8 cellular contexts compared by ENCODE assay signal in the genomic region with DNA sequence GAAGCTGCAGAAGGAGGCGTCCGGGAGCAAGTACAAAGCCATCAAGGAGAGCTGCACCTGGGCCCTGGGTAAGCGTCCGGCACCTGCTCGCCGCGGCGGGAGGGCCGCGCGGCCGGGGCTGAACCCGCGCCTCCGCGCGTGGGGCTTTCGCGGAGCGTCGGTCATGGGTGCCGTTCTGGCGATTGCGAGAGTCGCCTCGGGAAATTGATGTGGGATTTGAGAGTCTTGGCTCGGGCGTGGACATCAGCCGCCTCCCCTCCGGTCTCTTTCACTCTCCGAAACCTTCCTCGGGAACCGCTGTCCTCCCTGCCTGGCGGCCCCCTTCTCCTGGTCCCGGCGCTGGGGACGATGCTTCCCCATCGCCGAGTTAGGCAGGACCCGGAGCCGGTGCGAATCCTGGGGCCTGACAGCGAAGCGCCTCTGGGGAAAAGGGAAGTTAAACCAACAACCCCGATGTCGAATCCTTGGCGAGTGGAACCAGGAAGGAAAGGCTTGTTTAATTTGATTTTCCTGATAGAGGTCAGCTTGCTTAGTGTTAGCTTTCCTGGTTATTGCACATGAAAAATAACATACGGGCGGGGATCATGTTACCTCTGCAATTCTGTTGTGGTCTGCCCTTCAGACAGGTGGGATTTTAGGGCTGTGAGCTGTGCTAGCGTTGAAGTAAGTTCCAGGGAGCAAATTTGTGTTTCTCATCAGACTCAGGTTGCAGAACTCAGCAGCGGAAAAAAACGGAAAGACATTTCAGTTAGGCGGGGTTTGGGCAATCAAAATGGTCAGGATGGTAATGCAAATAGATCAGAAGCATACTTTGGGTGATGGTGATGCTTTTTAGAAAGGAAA. TPM values are rescaled to one million over a fixed set of nuclear protein-coding genes. Genes with fewer than 3 reads are reported as not detected.
DNase-seq lines count a peak whose midpoint lies in the region; ATAC-seq, FAIRE-seq and TF ChIP-seq lines count a peak whose summit lies in the region.

No MANE protein-coding gene starts in this region.

- TF ChIP-seq RAD21 in HepG2 (CRISPR knock-in tag; IDR thresholded peaks at IDR 0.05): peak; percentile 2; the same call in 1 of the 2 replicates

- no peaks in the 10 kb centered on the region for H3K36me3 Mint-ChIP-seq in chondrocyte (ENCODE audit: low read depth)

- H3K4me3 Mint-ChIP-seq in chondrocyte (ENCODE audit: unreplicated experiment): peak overlapping the region; percentile 77

- TF ChIP-seq CTCF in chondrocyte (IDR thresholded peaks at IDR 0.05) (no peak), HepG2 (CRISPR knock-in tag; IDR thresholded peaks at IDR 0.05) (no peak), stomach (IDR thresholded peaks at IDR 0.05) (no peak)

- intact Hi-C loops in HepG2 (cut with micrococcal nuclease; ENCODE audit: unreplicated experiment) (loop anchor here (5.0 kb wide), 1 partner anchor 115 kb away; no protein-coding TSS in a partner anchor), stomach (cut with DNase I; ENCODE audit: low total_unique reads) (no loop called here)

- H3K4me1 ChIP-seq in HepG2 (ENCODE audit: insufficient read depth, low read length) (peaks cover 30% of the 10 kb centered on the region), stomach (peaks cover 9 to 29% (median 18%) of the 10 kb centered on the region in 4 donors)

- H3K27me3 ChIP-seq in HepG2 (ENCODE audit: control insufficient read depth in 1 of 2, insufficient read depth in 2 of 2, low read length in 2 of 2): peaks cover 3 to 49% of the 10 kb centered on the region in 2 experiments; a peak in 4 of 5 replicates
- H3K27me3 ChIP-seq in stomach: peaks cover 0 to 41% (median 20%) of the 10 kb centered on the region in 3 donors

- WGBS in HepG2 (ENCODE audit: low lambda C conversion rate): 4% methylated on average over 36 of the region's 53 CpGs
- 1 to 4% (median 2%) methylated on average over 32 to 53 of the region's 53 CpGs for WGBS in stomach, 5 donors

- no peaks in the 10 kb centered on the region for H3K9me3 ChIP-seq in HepG2 (ENCODE audit: low read length)
- no peaks in the 10 kb centered on the region for H3K9me3 ChIP-seq in stomach

- peak overlapping the region; percentile 42 to 89 (median 62) for H3K4me3 ChIP-seq in HepG2 (replicated peaks in 1 of 3; ENCODE audit: insufficient read depth in 1 of 3, low read depth in 2 of 3, low read length in 3 of 3)
- H3K4me3 ChIP-seq in stomach: peak overlapping the region; percentile 60 to 69 (median 64)

- DNase-seq in NOMO-1 treated with DMSO at 0.1 percent for 48 hours (lab: John Stamatoyannopoulos, UW; ENCODE audit: unreplicated experiment) (peak; percentile 4), NOMO-1 (lab: John Stamatoyannopoulos, UW; ENCODE audit: unreplicated experiment in 2 of 2) (no peak), NCI-H774 (lab: John Stamatoyannopoulos, UW) (peak; percentile 60), chondrocyte (ENCODE audit: low spot score) (no peak), HepG2 (ENCODE audit: low spot score) (no peak), stomach (peak; percentile 57)
- DNase-seq in stimulated activated CD4-positive, alpha-beta T cell treated with anti-CD3 and anti-CD28 coated beads, Interleukin-2, amount 100 ng/mL, for 24 hours: no peak

- H3K79me2 ChIP-seq in HepG2 (ENCODE audit: insufficient read depth, low read length): no peaks in the 10 kb centered on the region

- POLR2A ChIA-PET in HepG2 (lab: Yijun Ruan, JAX): no interaction called here

- H3K4me2 ChIP-seq in HepG2 (ENCODE audit: low read depth, low read length): peak overlapping the region; percentile 88

- no peak for TF ChIP-seq POLR2A in HepG2 (IDR thresholded peaks at IDR 0.05; ENCODE audit: insufficient read depth in 1 of 2, low read depth in 2 of 2, low read length in 2 of 2)
- no peak for TF ChIP-seq POLR2A in stomach (IDR thresholded peaks at IDR 0.05)

- H3K4me1 Mint-ChIP-seq in chondrocyte (ENCODE audit: low read depth): peaks cover 12% of the 10 kb centered on the region

- H2AFZ ChIP-seq in HepG2 (ENCODE audit: low read length): no peak overlapping the region

- CTCF ChIA-PET in HepG2 (lab: Yijun Ruan, JAX; ENCODE audit: low intra/inter-chr PET ratio, low total read pairs): interaction anchor here (1.5 kb wide), 1 partner anchor 116 kb away, joined by 5 read pairs; no protein-coding TSS in a partner anchor

- H3K27ac Mint-ChIP-seq in chondrocyte (ENCODE audit: unreplicated experiment): no peak overlapping the region

- H3K36me3 ChIP-seq in HepG2 (replicated peaks in 1 of 2; ENCODE audit: control insufficient read depth in 1 of 2, insufficient read depth in 2 of 2, low read length in 2 of 2) (no peaks in the 10 kb centered on the region), stomach (no peaks in the 10 kb centered on the region)

- H3K27me3 Mint-ChIP-seq in chondrocyte (ENCODE audit: low read depth): peaks cover 39% of the 10 kb centered on the region

- in situ Hi-C loops in HepG2 (cut with HindIII; ENCODE audit: extremely low pct_ligation_motif_present, low pct_unique_long_range_greater_than_20kb): no loop called here

- no TSS peak for BruUV-seq in HepG2 (replicated peaks; lab: Mats Ljungman, UMichigan)

- peak overlapping the region; percentile 59 for H3K9ac ChIP-seq in HepG2 (ENCODE audit: insufficient read depth, low read depth, low read length)

- no peak for TF ChIP-seq EP300 in HepG2 (IDR thresholded peaks at IDR 0.05; ENCODE audit: low read depth in 2 of 2, low read length in 2 of 2)
- no peak for TF ChIP-seq EP300 in HepG2 (CRISPR knock-in tag; IDR thresholded peaks at IDR 0.05; ENCODE audit: borderline replicate concordance)
- TF ChIP-seq EP300 in stomach (IDR thresholded peaks at IDR 0.05): no peak

- no peak for FAIRE-seq in HepG2 (lab: Jason Lieb, UNC)

- H4K20me1 ChIP-seq in HepG2 (ENCODE audit: insufficient read depth, low read length): no peaks in the 10 kb centered on the region

- H3K9me3 Mint-ChIP-seq in chondrocyte (ENCODE audit: low read depth): no peaks in the 10 kb centered on the region

- H3K27ac ChIP-seq in HepG2 (ENCODE audit: extremely low read length, insufficient read depth, low read length) (no peak overlapping the region), stomach (peak overlapping the region; percentile 90 to 97 (median 90))

- ATAC-seq in HG02885 (IDR thresholded peaks at IDR 0.05; ENCODE audit: poor library complexity, unreplicated experiment) (peak; percentile 45), HepG2 (peak; percentile 51)

RNA-seq across cellular contexts. Expression of gene ARFGEF3, which starts 0.6 kb away (rescaled TPM):
- 1.1 to 2.7 TPM (median 2.7 TPM) in 3 replicates for total RNA-seq in chondrocyte
- 0.60 and 0.97 TPM in 2 replicates for total RNA-seq in HepG2 (2016; rRNA removed; fragmentation: Illumina TruSeq; extraction: Trizol)
- total RNA-seq in HepG2 (2016; cell fraction: cytosol; rRNA removed; fragmentation: Illumina TruSeq; extraction: Trizol; ENCODE audit: low read depth): 0.09 and 0.10 TPM in 2 replicates
- total RNA-seq in HepG2 (2016; cell fraction: insoluble cytoplasmic fraction; rRNA removed; fragmentation: Illumina TruSeq; extraction: Trizol): 0.65 and 0.98 TPM in 2 replicates
- 0.31 and 0.34 TPM in 2 replicates for total RNA-seq in HepG2 (2016; cell fraction: membrane; rRNA removed; fragmentation: Illumina TruSeq; extraction: Trizol)
- total RNA-seq in HepG2 (2016; cell fraction: nucleus; rRNA removed; fragmentation: Illumina TruSeq; extraction: Trizol): 0.88 and 0.96 TPM in 2 replicates
- polyA plus RNA-seq in HepG2 (2011; rRNA removed): 2.6 and 2.9 TPM in 2 replicates
- polyA plus RNA-seq in HepG2 (2011; cell fraction: cytosol; rRNA removed): 1.4 and 2.1 TPM in 2 replicates
- 3.8 and 4.4 TPM in 2 replicates for polyA plus RNA-seq in HepG2 (2011; cell fraction: nucleus; rRNA removed)
- 5.5 and 6.4 TPM in 2 replicates for polyA plus RNA-seq in HepG2 (2012)
- 0.01 and 0.02 TPM in 2 replicates for polyA plus RNA-seq in HepG2 (2016; cell fraction: cytosol; fragmentation: Illumina TruSeq; extraction: Trizol; ENCODE audit: low read depth)
- polyA plus RNA-seq in HepG2 (2016; cell fraction: insoluble cytoplasmic fraction; fragmentation: Illumina TruSeq; extraction: Trizol; ENCODE audit: low read depth): 0.49 and 0.60 TPM in 2 replicates
- polyA plus RNA-seq in HepG2 (2016; cell fraction: membrane; fragmentation: Illumina TruSeq; extraction: Trizol; ENCODE audit: low read depth): 0.03 and 0.08 TPM in 2 replicates
- 0.84 and 0.97 TPM in 2 replicates for polyA plus RNA-seq in HepG2 (2016; cell fraction: nucleus; fragmentation: Illumina TruSeq; extraction: Trizol; ENCODE audit: insufficient read depth, low read depth)
- 2.5 and 9.3 TPM in 2 replicates for polyA minus RNA-seq in HepG2 (2011; rRNA and poly(A)+ RNA removed; ENCODE audit: low replicate concordance)
- 5.9 and 7.9 TPM in 2 replicates for polyA minus RNA-seq in HepG2 (2011; cell fraction: cytosol; rRNA and poly(A)+ RNA removed)
- 8.0 and 9.9 TPM in 2 replicates for polyA minus RNA-seq in HepG2 (2011; cell fraction: nucleus; rRNA and poly(A)+ RNA removed)
- total RNA-seq in stomach: 10 to 100 TPM; 13.0 to 44.6 (median 32.1) TPM
- polyA plus RNA-seq in stomach: 1 to 10 TPM; 3.2 to 5.2 (median 4.3) TPM

RNA-seq across cellular contexts. Expression of gene PERP, which starts 55.1 kb away (rescaled TPM):
- total RNA-seq in chondrocyte: 22.5 to 53.6 TPM (median 52.1 TPM) in 3 replicates
- total RNA-seq in HepG2 (2016; rRNA removed; fragmentation: Illumina TruSeq; extraction: Trizol): 16.6 and 26.0 TPM in 2 replicates
- 6.4 and 7.0 TPM in 2 replicates for total RNA-seq in HepG2 (2016; cell fraction: cytosol; rRNA removed; fragmentation: Illumina TruSeq; extraction: Trizol; ENCODE audit: low read depth)
- total RNA-seq in HepG2 (2016; cell fraction: insoluble cytoplasmic fraction; rRNA removed; fragmentation: Illumina TruSeq; extraction: Trizol): 16.2 and 26.8 TPM in 2 replicates
- 17.6 and 19.2 TPM in 2 replicates for total RNA-seq in HepG2 (2016; cell fraction: membrane; rRNA removed; fragmentation: Illumina TruSeq; extraction: Trizol)
- 22.4 and 25.2 TPM in 2 replicates for total RNA-seq in HepG2 (2016; cell fraction: nucleus; rRNA removed; fragmentation: Illumina TruSeq; extraction: Trizol)
- 53.0 and 53.9 TPM in 2 replicates for polyA plus RNA-seq in HepG2 (2011; rRNA removed)
- polyA plus RNA-seq in HepG2 (2011; cell fraction: cytosol; rRNA removed): 39.8 and 47.5 TPM in 2 replicates
- polyA plus RNA-seq in HepG2 (2011; cell fraction: nucleus; rRNA removed): 11.4 and 15.5 TPM in 2 replicates
- polyA plus RNA-seq in HepG2 (2012): 80.7 and 95.5 TPM in 2 replicates
- 9.1 and 9.7 TPM in 2 replicates for polyA plus RNA-seq in HepG2 (2016; cell fraction: cytosol; fragmentation: Illumina TruSeq; extraction: Trizol; ENCODE audit: low read depth)
- 21.6 and 23.8 TPM in 2 replicates for polyA plus RNA-seq in HepG2 (2016; cell fraction: insoluble cytoplasmic fraction; fragmentation: Illumina TruSeq; extraction: Trizol; ENCODE audit: low read depth)
- 18.6 and 19.9 TPM in 2 replicates for polyA plus RNA-seq in HepG2 (2016; cell fraction: membrane; fragmentation: Illumina TruSeq; extraction: Trizol; ENCODE audit: low read depth)
- 41.5 and 46.0 TPM in 2 replicates for polyA plus RNA-seq in HepG2 (2016; cell fraction: nucleus; fragmentation: Illumina TruSeq; extraction: Trizol; ENCODE audit: insufficient read depth, low read depth)
- 58.8 and 113 TPM in 2 replicates for polyA minus RNA-seq in HepG2 (2011; rRNA and poly(A)+ RNA removed; ENCODE audit: low replicate concordance)
- 32.1 and 38.6 TPM in 2 replicates for polyA minus RNA-seq in HepG2 (2011; cell fraction: cytosol; rRNA and poly(A)+ RNA removed)
- polyA minus RNA-seq in HepG2 (2011; cell fraction: nucleus; rRNA and poly(A)+ RNA removed): 9.5 and 12.4 TPM in 2 replicates
- 10 to 100 TPM in 3 of 5 donors, 1 to 10 TPM in 2; 3.8 to 53.1 (median 12.8) TPM for total RNA-seq in stomach
- polyA plus RNA-seq in stomach: 100 to 1,000 TPM in 1 of 3 donors, 10 to 100 TPM in 2; 24.0 to 159 (median 24.2) TPM

RNA-seq across cellular contexts. Expression of gene PBOV1, which starts 56.0 kb away (rescaled TPM):
- not detected in 3 replicates for total RNA-seq in chondrocyte
- total RNA-seq in HepG2 (2016; rRNA removed; fragmentation: Illumina TruSeq; extraction: Trizol): not detected in 2 replicates
- total RNA-seq in HepG2 (2016; cell fraction: cytosol; rRNA removed; fragmentation: Illumina TruSeq; extraction: Trizol; ENCODE audit: low read depth): not detected in 2 replicates
- total RNA-seq in HepG2 (2016; cell fraction: insoluble cytoplasmic fraction; rRNA removed; fragmentation: Illumina TruSeq; extraction: Trizol): not detected in 2 replicates
- not detected in 2 replicates for total RNA-seq in HepG2 (2016; cell fraction: membrane; rRNA removed; fragmentation: Illumina TruSeq; extraction: Trizol)
- not detected in 2 replicates for total RNA-seq in HepG2 (2016; cell fraction: nucleus; rRNA removed; fragmentation: Illumina TruSeq; extraction: Trizol)
- not detected in 2 replicates for polyA plus RNA-seq in HepG2 (2011; rRNA removed)
- polyA plus RNA-seq in HepG2 (2011; cell fraction: cytosol; rRNA removed): not detected in 2 replicates
- polyA plus RNA-seq in HepG2 (2011; cell fraction: nucleus; rRNA removed): not detected in 2 replicates
- polyA plus RNA-seq in HepG2 (2012): not detected in 2 replicates
- polyA plus RNA-seq in HepG2 (2016; cell fraction: cytosol; fragmentation: Illumina TruSeq; extraction: Trizol; ENCODE audit: low read depth): not detected in 2 replicates
- polyA plus RNA-seq in HepG2 (2016; cell fraction: insoluble cytoplasmic fraction; fragmentation: Illumina TruSeq; extraction: Trizol; ENCODE audit: low read depth): not detected in 2 replicates
- polyA plus RNA-seq in HepG2 (2016; cell fraction: membrane; fragmentation: Illumina TruSeq; extraction: Trizol; ENCODE audit: low read depth): not detected in 2 replicates
- not detected in 2 replicates for polyA plus RNA-seq in HepG2 (2016; cell fraction: nucleus; fragmentation: Illumina TruSeq; extraction: Trizol; ENCODE audit: insufficient read depth, low read depth)
- polyA minus RNA-seq in HepG2 (2011; rRNA and poly(A)+ RNA removed; ENCODE audit: low replicate concordance): not detected in 2 replicates
- not detected in 2 replicates for polyA minus RNA-seq in HepG2 (2011; cell fraction: cytosol; rRNA and poly(A)+ RNA removed)
- not detected in 2 replicates for polyA minus RNA-seq in HepG2 (2011; cell fraction: nucleus; rRNA and poly(A)+ RNA removed)
- total RNA-seq in stomach: not detected
- polyA plus RNA-seq in stomach: not detected

Comparison
In these comparisons a context has a peak if more than half of its experiments do, and no peak if none do; other contexts are left out.
1. DNase-seq: peak in NOMO-1 treated with DMSO at 0.1 percent for 48 hours (single experiment), NCI-H774 (single experiment) and stomach (single experiment); none in NOMO-1 (0 of 2), chondrocyte (single experiment), HepG2 (single experiment) and stimulated activated CD4-positive, alpha-beta T cell treated with anti-CD3 and anti-CD28 coated beads, Interleukin-2, amount 100 ng/mL, for 24 hours (0 of 2).